Comparison of ENCODE assay signal across 1 cellular context in the genomic region with DNA sequence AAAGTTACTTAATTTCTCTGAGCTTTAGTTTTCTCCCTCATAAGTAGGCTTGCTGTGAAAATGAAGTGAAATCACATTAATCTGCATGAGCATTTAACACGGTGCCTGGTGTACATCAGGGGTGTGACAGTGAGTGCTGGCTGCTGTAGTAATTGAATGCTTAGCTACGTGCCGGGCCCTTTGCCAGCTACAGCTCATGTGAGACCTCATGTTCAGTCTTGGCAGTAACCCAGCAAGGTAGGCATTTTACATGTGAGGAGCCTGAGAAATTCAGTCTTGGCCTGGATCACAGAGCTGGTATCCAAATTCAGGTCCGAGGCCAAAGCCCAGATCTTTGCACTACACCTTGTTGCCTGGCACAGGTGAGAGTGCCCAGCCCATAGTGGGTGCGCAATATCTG.
TF ChIP-seq lines count a peak whose summit lies in the region.

No MANE protein-coding gene starts in this region.

TF ChIP-seq in K562, 482 proteins besides CTCF, POLR2A, EP300 and RAD21:
- TF ChIP-seq NFIC (IDR thresholded peaks at IDR 0.05) (0 out of 2 replicates have a peak, but pooled peaks have one; percentile 5), POLR2AphosphoS5 (IDR thresholded peaks at IDR 0.05; ENCODE audit: control insufficient read depth, insufficient read depth, low read depth, low read length) (0 out of 2 replicates have a peak, but pooled peaks have one; percentile 20), SRSF1 (IDR thresholded peaks at IDR 0.05; ENCODE audit: low read depth, low read length) (no peak)
